2 cellular contexts compared by ENCODE assay signal in the genomic region with DNA sequence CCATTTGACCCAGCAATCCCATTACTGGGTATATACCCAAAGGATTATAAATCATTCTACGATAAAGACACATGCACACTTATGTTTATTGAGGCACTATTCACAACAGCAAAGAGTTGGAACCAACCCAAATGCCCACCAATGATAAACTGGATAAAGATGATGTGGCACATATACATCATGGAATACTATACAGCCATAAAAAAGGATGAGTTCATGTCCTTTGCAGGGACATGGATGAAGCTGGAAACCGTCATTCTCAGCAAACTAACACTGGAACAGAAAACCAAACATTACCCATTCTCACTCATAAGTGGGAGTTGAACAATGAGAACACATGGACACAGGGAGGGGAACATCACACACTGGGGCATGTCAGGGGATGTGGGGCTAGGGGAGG. TPM values are rescaled to one million over a fixed set of nuclear protein-coding genes. Genes with fewer than 3 reads are reported as not detected.
"Had no signal": no experiment of that assay in that cellular context is flagged by ENCODE, and none has a peak within 500 bp of the region (broad histone marks: within the 10 kb centered on the region; RNA-seq: fewer than 3 reads in every experiment).

No MANE protein-coding gene starts in this region.

RNA-seq across cellular contexts. Expression of gene SELL, which starts 3.7 kb away (rescaled TPM):
- total RNA-seq: G401 had no signal

RNA-seq across cellular contexts. Expression of gene SELE, which starts 18.8 kb away (rescaled TPM):
- total RNA-seq: G401, GM12878 had no signal
- polyA plus RNA-seq: GM12878 had no signal
